In the genomic region with DNA sequence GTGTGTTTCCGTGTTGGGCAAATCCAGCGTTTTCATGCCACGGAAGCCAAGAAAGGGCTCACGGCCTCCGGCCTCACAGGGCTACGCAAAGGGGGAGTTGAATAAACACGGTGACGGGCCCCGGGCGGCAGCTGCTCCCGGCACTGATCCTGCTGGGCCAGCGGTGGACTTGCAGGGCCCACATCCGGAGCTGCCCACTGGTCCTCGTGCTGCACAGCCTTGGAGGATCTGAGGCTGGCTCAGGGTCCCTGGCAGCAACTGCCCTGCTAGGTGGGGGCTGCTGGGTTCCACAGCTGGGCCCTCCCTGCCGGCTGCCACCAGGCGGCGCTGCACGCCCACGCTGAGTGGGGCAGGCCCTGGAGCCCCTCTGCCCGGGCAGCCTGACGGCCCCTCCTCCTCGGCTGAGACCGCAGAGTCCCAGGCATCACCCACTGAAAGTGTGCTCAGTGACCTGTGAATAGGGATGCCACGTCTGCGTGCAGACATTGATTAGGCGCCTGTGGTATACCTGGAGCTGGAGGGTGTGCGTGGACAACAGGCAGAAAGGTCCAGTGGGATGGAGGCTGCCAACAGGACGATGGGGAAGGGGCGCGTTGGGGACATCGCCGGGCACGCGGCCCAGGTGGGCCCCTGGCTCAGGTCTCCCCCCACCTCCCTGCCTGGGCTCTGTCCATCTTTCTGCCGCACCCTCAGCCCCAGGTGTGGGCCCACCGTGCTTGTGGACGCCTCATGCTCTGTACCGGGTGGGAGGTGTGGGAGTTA, we compare ENCODE assay signal across 8 cellular contexts. TPM values are rescaled to one million over a fixed set of nuclear protein-coding genes. Genes with fewer than 3 reads are reported as not detected.
DNase-seq lines count a peak whose midpoint lies in the region; ATAC-seq and TF ChIP-seq lines count a peak whose summit lies in the region.

No MANE protein-coding gene starts in this region.

- peaks cover 16 to 24% (median 23%) of the 10 kb centered on the region in 4 donors for H3K4me1 ChIP-seq in esophagus muscularis mucosa

- H3K4me3 ChIP-seq in GM12875 (ENCODE audit: low read depth, low read length) = no peak overlapping the region
- H3K4me3 ChIP-seq in esophagus muscularis mucosa = no peak overlapping the region

- TF ChIP-seq EP300 in esophagus muscularis mucosa (IDR thresholded peaks at IDR 0.05) = no peak

- H3K27me3 ChIP-seq in esophagus muscularis mucosa = peaks cover 3 to 59% (median 16%) of the 10 kb centered on the region in 4 donors

- H3K36me3 ChIP-seq in esophagus muscularis mucosa = peaks cover 33 to 45% (median 41%) of the 10 kb centered on the region in 4 donors

- intact Hi-C loops in esophagus muscularis mucosa (cut with DNase I) = no loop called here

- WGBS in esophagus muscularis mucosa = 21% methylated on average over 20 of the region's 38 CpGs

- H3K9me3 ChIP-seq in esophagus muscularis mucosa = no peaks in the 10 kb centered on the region

- peak; percentile 99 for TF ChIP-seq CTCF in GM12875 (IDR thresholded peaks at IDR 0.05; ENCODE audit: borderline replicate concordance, insufficient read depth, low read depth, low read length)
- peak; percentile 56 to 84 (median 61) for TF ChIP-seq CTCF in esophagus muscularis mucosa (IDR thresholded peaks at IDR 0.05)
- peak in 1 of 3 donors; percentile 36 for TF ChIP-seq CTCF in omental fat pad (IDR thresholded peaks at IDR 0.05)

- no peak for TF ChIP-seq POLR2A in esophagus muscularis mucosa (IDR thresholded peaks at IDR 0.05; ENCODE audit: low read depth)

- ATAC-seq in omental fat pad (ENCODE audit: low FRiP score) (peak; percentile 7), GM19467 (IDR thresholded peaks at IDR 0.05; ENCODE audit: unreplicated experiment) (no peak), GM18861 (IDR thresholded peaks at IDR 0.05; ENCODE audit: unreplicated experiment) (no peak)

- DNase-seq in NCI-H2171 (lab: John Stamatoyannopoulos, UW) (peak; percentile 36), esophagus muscularis mucosa (ENCODE audit: extremely low spot score) (no peak), omental fat pad (ENCODE audit: low spot score) (no peak), SIG-M5 (lab: John Stamatoyannopoulos, UW) (no peak)
- peak; percentile 79 for DNase-seq in activated T-cell treated with anti-CD3 and anti-CD28 coated beads, Interleukin-2, amount 50 U/mL, for 1 hour

- no peak overlapping the region for H3K27ac ChIP-seq in esophagus muscularis mucosa (replicated peaks in 1 of 4)

RNA-seq across cellular contexts. Expression of gene HCN2, which starts 5.3 kb away (rescaled TPM):
- under 1 TPM; 0.19 to 0.50 (median 0.41) TPM for total RNA-seq in esophagus muscularis mucosa
- under 1 TPM in 2 of 4 donors, not detected in 2; 0.13 to 0.56 TPM for total RNA-seq in omental fat pad

RNA-seq across cellular contexts. Expression of gene BSG, which starts 12.0 kb away (rescaled TPM):
- total RNA-seq in esophagus muscularis mucosa = 100 to 1,000 TPM; 304 to 416 (median 362) TPM
- 100 to 1,000 TPM; 331 to 521 (median 417) TPM for total RNA-seq in omental fat pad

RNA-seq across cellular contexts. Expression of gene GZMM, which starts 40.6 kb away (rescaled TPM):
- total RNA-seq in esophagus muscularis mucosa (under 1 TPM in 2 of 4 donors, not detected in 2; 0.50 to 0.58 TPM), omental fat pad (1 to 10 TPM in 2 of 4 donors, not detected in 2; 1.1 to 3.7 TPM)

RNA-seq across cellular contexts. Expression of gene POLRMT, which starts 48.9 kb away (rescaled TPM):
- total RNA-seq in esophagus muscularis mucosa (10 to 100 TPM; 20.8 to 40.7 (median 30.4) TPM), omental fat pad (10 to 100 TPM; 17.3 to 33.8 (median 30.1) TPM)

RNA-seq across cellular contexts. Expression of gene CDC34, which starts 52.9 kb away (rescaled TPM):
- total RNA-seq in esophagus muscularis mucosa = 100 to 1,000 TPM in 1 of 4 donors, 10 to 100 TPM in 3; 62.5 to 100 (median 76.2) TPM
- 10 to 100 TPM; 40.2 to 67.7 (median 55.5) TPM for total RNA-seq in omental fat pad

Comparison
In these comparisons a context has a peak if more than half of its experiments do, and no peak if none do; other contexts are left out.
1. DNase-seq: peak in NCI-H2171 (single experiment) and activated T-cell treated with anti-CD3 and anti-CD28 coated beads, Interleukin-2, amount 50 U/mL, for 1 hour (single experiment); none in esophagus muscularis mucosa (single experiment), omental fat pad (single experiment) and SIG-M5 (single experiment).